In the genomic region with DNA sequence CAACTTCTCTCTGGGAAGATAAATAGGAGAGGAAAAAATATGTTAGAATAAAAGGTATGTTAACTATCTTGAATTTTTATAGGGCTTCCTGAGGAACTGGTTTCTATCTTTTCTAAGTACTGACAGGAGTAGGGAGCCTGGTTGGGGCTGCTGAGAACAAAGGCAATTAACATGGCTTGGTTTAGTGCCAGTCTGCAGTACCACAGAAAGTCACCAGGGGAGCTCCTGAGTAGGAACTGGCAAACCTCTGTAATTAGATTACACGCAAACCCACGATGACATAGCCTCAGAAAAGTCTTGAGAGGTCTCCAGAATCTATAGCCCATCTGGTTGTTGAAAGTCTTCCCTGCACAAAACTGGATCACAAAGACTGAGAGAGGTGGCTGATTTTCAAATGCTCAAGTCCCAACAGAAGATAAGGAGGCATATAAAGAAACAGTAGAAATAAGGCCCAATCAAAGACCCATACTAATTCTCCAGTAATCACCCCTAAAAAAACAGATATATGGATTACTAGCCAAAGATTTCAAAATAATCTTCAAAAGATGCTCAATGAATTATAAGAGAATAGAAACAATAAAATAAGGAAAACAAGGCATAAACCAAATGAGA, we compare ENCODE assay signal across 8 cellular contexts.
DNase-seq lines count a peak whose midpoint lies in the region; ATAC-seq lines count a peak whose summit lies in the region.

No MANE protein-coding gene starts in this region.

- DNase-seq in COR-L47 (lab: John Stamatoyannopoulos, UW) (peak; percentile 16), OCI-M1 (lab: John Stamatoyannopoulos, UW) (peak; percentile 89), fibroblast of peridontal ligament (ENCODE audit: extremely low read depth) (peak; percentile 33), HuH-7.5 (ENCODE audit: low spot score) (no peak), NCI-H345 treated with DMSO at 0.1 percent for 48 hours (lab: John Stamatoyannopoulos, UW; ENCODE audit: unreplicated experiment) (no peak), NCI-H446 treated with DMSO at 0.1 percent for 48 hours (lab: John Stamatoyannopoulos, UW) (no peak)

- ATAC-seq in GM18861 (IDR thresholded peaks at IDR 0.05; ENCODE audit: unreplicated experiment), result peak; percentile 87
- ATAC-seq in HG03066 (IDR thresholded peaks at IDR 0.05; ENCODE audit: low read depth, unreplicated experiment), result peak; percentile 77

Comparison
In these comparisons a context has a peak if more than half of its experiments do, and no peak if none do; other contexts are left out.
1. DNase-seq: peak in COR-L47 (single experiment), OCI-M1 (single experiment) and fibroblast of peridontal ligament (single experiment); none in HuH-7.5 (single experiment), NCI-H345 treated with DMSO at 0.1 percent for 48 hours (single experiment) and NCI-H446 treated with DMSO at 0.1 percent for 48 hours (single experiment).